Comparison of ENCODE assay signal across 17 cellular contexts in the genomic region with DNA sequence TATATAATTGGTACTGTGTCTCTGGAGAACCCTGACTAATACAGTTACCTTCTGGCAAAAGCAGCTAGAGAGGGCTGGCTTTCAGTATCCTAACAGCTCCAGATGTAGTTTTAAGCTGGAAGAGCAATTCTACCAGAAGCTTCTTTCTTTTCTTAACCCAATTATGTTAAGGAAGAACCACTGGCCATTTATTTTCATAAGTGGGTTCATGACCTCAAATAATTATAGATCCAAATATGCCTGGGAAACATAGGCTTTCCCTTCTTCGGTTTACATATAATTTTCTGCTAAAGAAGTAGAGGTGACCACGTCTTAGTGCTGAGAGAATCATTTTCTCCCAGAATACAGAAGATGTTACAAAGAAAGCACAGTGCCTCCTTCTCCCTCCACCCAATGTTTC.
"Had no signal": no experiment of that assay in that cellular context is flagged by ENCODE, and none has a peak within 500 bp of the region (broad histone marks: within the 10 kb centered on the region; RNA-seq: fewer than 3 reads in every experiment).

No MANE protein-coding gene starts in this region.

- H3K9me3 ChIP-seq: thoracic aorta, upper lobe of right lung had no signal

- H3K27me3 ChIP-seq: foreskin keratinocyte, upper lobe of right lung had no signal

- DNase-seq: activated CD4-positive, alpha-beta T cell treated with anti-CD3 and anti-CD28 coated beads, Interleukin-2, amount 10 ng/mL, durations not matched to agents 24 days and 14 days; activated CD4-positive, CD25-positive, alpha-beta regulatory T cell; activated CD8-positive, alpha-beta T cell treated with anti-CD3 and anti-CD28 coated beads for 36 hours; activated naive CD4-positive, alpha-beta T cell treated with anti-CD3 and anti-CD28 coated beads, Interleukin-2, amount 10 ng/mL, durations not matched to agents 7 days and 5 days; activated naive CD8-positive, alpha-beta T cell treated with anti-CD3 and anti-CD28 coated beads, Interleukin-2, amount 50 U/mL, for 24 hours; activated T-cell treated with anti-CD3 and anti-CD28 coated beads, Interleukin-2, amount 50 U/mL, for 1 hour; aorta; dermis blood vessel endothelial cell; effector memory CD8-positive, alpha-beta T cell; foreskin keratinocyte; glutamatergic neuron; hypothalamus; lower lobe of right lung; retina; stimulated activated naive B cell treated with anti-CD40 and anti-IgM and Interleukin-4, amounts not matched to agents 10 μg/mL and 1 μg/mL and 100 μg/mL, for 72 hours; upper lobe of right lung had no signal

- H3K4me1 ChIP-seq: lower lobe of right lung, upper lobe of right lung had no signal

- H3K27ac ChIP-seq: foreskin keratinocyte, lower lobe of right lung, thoracic aorta, upper lobe of right lung had no signal

- ATAC-seq: activated CD8-positive, alpha-beta T cell treated with anti-CD3 and anti-CD28 coated beads for 36 hours; activated naive CD8-positive, alpha-beta T cell treated with anti-CD3 and anti-CD28 coated beads, Interleukin-2, amount 50 U/mL, for 24 hours; effector memory CD8-positive, alpha-beta T cell; lower lobe of right lung; stimulated activated naive B cell treated with anti-CD40 and anti-IgM and Interleukin-4, amounts not matched to agents 10 μg/mL and 1 μg/mL and 100 μg/mL, for 72 hours; upper lobe of right lung had no signal

- H3K36me3 ChIP-seq: lower lobe of right lung, thoracic aorta, upper lobe of right lung had no signal

- H3K4me3 ChIP-seq: lower lobe of right lung, thoracic aorta, upper lobe of right lung had no signal
